In the genomic region with DNA sequence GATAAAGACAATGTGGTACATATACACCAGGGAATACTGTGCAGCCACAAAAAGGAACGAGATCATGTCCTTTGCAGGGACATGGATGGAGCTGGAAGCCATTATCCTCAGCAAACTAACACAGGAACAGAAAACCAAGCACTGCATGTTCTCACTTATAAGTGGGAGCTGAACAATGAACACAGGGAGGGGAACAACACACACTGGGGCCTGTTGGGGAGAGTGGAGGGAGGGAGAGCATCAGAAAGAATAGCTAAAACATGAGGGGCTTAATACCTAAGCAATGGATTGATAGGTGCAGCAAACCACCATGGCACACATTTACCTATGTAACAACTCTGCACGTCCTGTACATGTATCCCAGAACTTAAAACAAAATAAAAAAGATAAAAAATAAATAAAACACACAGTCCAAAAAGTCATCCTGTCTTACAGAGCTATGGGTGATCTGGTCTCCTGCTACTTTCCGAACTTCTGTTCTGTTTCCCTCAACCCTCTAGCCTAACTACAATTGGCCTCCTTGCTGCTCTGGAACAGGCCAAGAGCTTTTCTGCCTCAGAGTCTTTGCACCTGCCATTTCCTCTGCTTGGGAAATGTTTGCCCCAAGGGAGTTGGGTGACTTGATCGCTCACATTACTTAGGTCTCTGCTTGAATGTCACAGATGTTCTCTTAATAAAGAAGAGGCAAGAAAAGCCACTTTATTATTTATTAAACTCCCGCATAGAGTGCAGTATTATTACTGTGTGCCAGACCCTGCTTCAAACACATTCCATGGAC, we compare ENCODE assay signal across 17 cellular contexts. TPM values are rescaled to one million over a fixed set of nuclear protein-coding genes. Genes with fewer than 3 reads are reported as not detected.
DNase-seq lines count a peak whose midpoint lies in the region; ATAC-seq and TF ChIP-seq lines count a peak whose summit lies in the region.
"Had no signal": no experiment of that assay in that cellular context is flagged by ENCODE, and none has a peak within 500 bp of the region (broad histone marks: within the 10 kb centered on the region; RNA-seq: fewer than 3 reads in every experiment).

No MANE protein-coding gene starts in this region.

- peaks cover 14% of the 10 kb centered on the region for H3K4me1 ChIP-seq in mucosa of descending colon (ENCODE audit: low read depth)
- H3K4me1 ChIP-seq: Caco-2 had no signal

- ATAC-seq in GM21423 (IDR thresholded peaks at IDR 0.05; ENCODE audit: unreplicated experiment) (peak; percentile 17), T-cell (replicated peaks in 1 of 4) (no peak), mucosa of descending colon (no peak), GM19463 (IDR thresholded peaks at IDR 0.05; ENCODE audit: unreplicated experiment) (no peak)
- ATAC-seq: PC-3 had no signal

- DNase-seq in activated CD4-positive, alpha-beta T cell treated with anti-CD3 and anti-CD28 coated beads, Interleukin-2, amount 10 ng/mL, durations not matched to agents 24 days and 14 days: peak; percentile 57
- DNase-seq in activated CD4-positive, alpha-beta T cell treated with anti-CD3 and anti-CD28 coated beads, Interleukin-2, amount 50 U/mL, for 48 hours: no peak
- DNase-seq in T-cell (no peak), neural crest cell (ENCODE audit: low read depth, low spot score) (no peak), mucosa of descending colon (no peak), DMS153 treated with DMSO at 0.1 percent for 48 hours (lab: John Stamatoyannopoulos, UW; ENCODE audit: unreplicated experiment) (no peak)
- DNase-seq: activated CD8-positive, alpha-beta memory T cell treated with anti-CD3 and anti-CD28 coated beads, Interleukin-2, amount 50 U/mL, for 48 hours; Caco-2; effector memory CD8-positive, alpha-beta T cell; GOT3; IMR-90; NCI-H1105 treated with DMSO at 0.1 percent for 48 hours; PC-3 had no signal

- TF ChIP-seq CTCF in neural crest cell (conservative IDR thresholded peaks at IDR 0.05) (no peak), mucosa of descending colon (IDR thresholded peaks at IDR 0.05) (no peak)

- CTCF ChIA-PET in T-cell (lab: Charles Lee): interaction anchor here (0.9 to 1.0 kb wide), 3 partner anchors 20 to 445 kb away, joined by 3 read pairs; no protein-coding TSS in a partner anchor

- intact Hi-C loops in activated CD4-positive, alpha-beta T cell treated with anti-CD3 and anti-CD28 coated beads, Interleukin-2, amount 10 ng/mL, durations not matched to agents 24 days and 14 days (cut with micrococcal nuclease): loop anchor here (5.0 to 10.0 kb wide), 5 partner anchors 120 to 1558 kb away; a partner anchor contains a TSS
- intact Hi-C loops in mucosa of descending colon (cut with DNase I, micrococcal nuclease): no loop called here

- H3K27me3 Mint-ChIP-seq in activated CD4-positive, alpha-beta T cell treated with anti-CD3 and anti-CD28 coated beads, Interleukin-2, amount 10 ng/mL, durations not matched to agents 24 days and 14 days: no peaks in the 10 kb centered on the region
- H3K27me3 Mint-ChIP-seq in T-cell (peaks cover 0 to 1% of the 10 kb centered on the region in 2 donors), neural crest cell (ENCODE audit: low read depth) (peaks cover 90% of the 10 kb centered on the region)

- H3K9me3 ChIP-seq in mucosa of descending colon: no peaks in the 10 kb centered on the region
- H3K9me3 ChIP-seq: Caco-2 had no signal

- POLR2A ChIA-PET in T-cell (lab: Charles Lee): no interaction called here

- H3K9me3 Mint-ChIP-seq in activated CD4-positive, alpha-beta T cell treated with anti-CD3 and anti-CD28 coated beads, Interleukin-2, amount 10 ng/mL, durations not matched to agents 24 days and 14 days: no peaks in the 10 kb centered on the region
- no peaks in the 10 kb centered on the region for H3K9me3 Mint-ChIP-seq in T-cell
- no peaks in the 10 kb centered on the region for H3K9me3 Mint-ChIP-seq in neural crest cell
- H3K9me3 Mint-ChIP-seq: effector memory CD8-positive, alpha-beta T cell had no signal

- no peak overlapping the region for H3K27ac Mint-ChIP-seq in activated CD4-positive, alpha-beta T cell treated with anti-CD3 and anti-CD28 coated beads, Interleukin-2, amount 10 ng/mL, durations not matched to agents 24 days and 14 days
- H3K27ac Mint-ChIP-seq in T-cell (peak overlapping the region in 1 of 2 donors; percentile 3), neural crest cell (ENCODE audit: unreplicated experiment) (no peak overlapping the region)

- no peaks in the 10 kb centered on the region for H3K36me3 ChIP-seq in mucosa of descending colon (ENCODE audit: low read depth)

- peaks cover 31% of the 10 kb centered on the region for H3K36me3 Mint-ChIP-seq in activated CD4-positive, alpha-beta T cell treated with anti-CD3 and anti-CD28 coated beads, Interleukin-2, amount 10 ng/mL, durations not matched to agents 24 days and 14 days (ENCODE audit: low read depth)
- H3K36me3 Mint-ChIP-seq in T-cell (peaks cover 2% of the 10 kb centered on the region), neural crest cell (ENCODE audit: low read depth) (no peaks in the 10 kb centered on the region)

- peak overlapping the region; percentile 94 for H3K4me3 Mint-ChIP-seq in activated CD4-positive, alpha-beta T cell treated with anti-CD3 and anti-CD28 coated beads, Interleukin-2, amount 10 ng/mL, durations not matched to agents 24 days and 14 days
- H3K4me3 Mint-ChIP-seq in T-cell (peak overlapping the region in 2 of 3 donors; percentile 75 to 85), neural crest cell (peak overlapping the region; percentile 73)

- H3K4me3 ChIP-seq in mucosa of descending colon: no peak overlapping the region
- H3K4me3 ChIP-seq: SK-N-MC had no signal

- H3K4me1 Mint-ChIP-seq in activated CD4-positive, alpha-beta T cell treated with anti-CD3 and anti-CD28 coated beads, Interleukin-2, amount 10 ng/mL, durations not matched to agents 24 days and 14 days: peaks cover 64% of the 10 kb centered on the region
- peaks cover 56 to 63% (median 60%) of the 10 kb centered on the region in 3 donors for H3K4me1 Mint-ChIP-seq in T-cell
- peaks cover 11% of the 10 kb centered on the region for H3K4me1 Mint-ChIP-seq in neural crest cell

RNA-seq across cellular contexts. Expression of a gene that starts 1.1 kb away (rescaled TPM):
- total RNA-seq in activated CD4-positive, alpha-beta T cell treated with anti-CD3 and anti-CD28 coated beads, Interleukin-2, amount 10 ng/mL, durations not matched to agents 24 days and 14 days: 89.6 and 103 TPM in 2 replicates
- 10 to 100 TPM in 1 of 5 donors, 1 to 10 TPM in 4; 4.3 to 22.8 (median 5.0) TPM for total RNA-seq in T-cell
- total RNA-seq in neural crest cell: 0.05 and 0.11 TPM in 2 replicates
- total RNA-seq in mucosa of descending colon: 1 to 10 TPM; 1.8 to 6.2 (median 3.8) TPM
- total RNA-seq: Caco-2, IMR-90, PC-3, renal cortical epithelial cell had no signal
